Comparison of ENCODE assay signal across 30 cellular contexts in the genomic region with DNA sequence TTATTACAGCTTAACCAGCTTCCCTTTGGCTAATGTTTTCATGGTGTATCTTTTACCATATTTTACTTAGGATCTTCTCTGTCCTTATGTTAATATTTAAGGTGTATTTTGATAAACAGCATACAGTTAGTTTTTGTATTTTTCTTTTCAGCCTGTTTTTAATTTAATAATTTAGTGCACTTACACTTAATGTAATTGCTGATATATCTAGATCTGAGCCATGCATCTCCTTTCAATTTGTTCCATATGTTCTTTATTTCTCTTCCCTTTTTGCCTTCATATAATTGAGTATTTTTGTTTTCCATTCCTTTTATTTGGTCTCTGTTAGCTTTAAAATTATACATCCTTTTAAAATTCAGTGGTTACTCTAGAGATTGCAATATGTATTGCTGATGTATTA.
"Had no signal": no experiment of that assay in that cellular context is flagged by ENCODE, and none has a peak within 500 bp of the region (broad histone marks: within the 10 kb centered on the region; RNA-seq: fewer than 3 reads in every experiment).

No MANE protein-coding gene starts in this region.

- H3K4me1 Mint-ChIP-seq: activated CD4-positive, alpha-beta T cell treated with anti-CD3 and anti-CD28 coated beads, Interleukin-2, amount 10 ng/mL, durations not matched to agents 7 days and 5 days; activated naive CD8-positive, alpha-beta T cell treated with anti-CD3 and anti-CD28 coated beads for 36 hours; T-cell had no signal

- H3K27ac ChIP-seq: brain microvascular endothelial cell, SJCRH30, SK-N-MC had no signal

- ATAC-seq: activated CD4-positive, alpha-beta T cell treated with anti-CD3 and anti-CD28 coated beads for 36 hours; activated CD4-positive, CD25-positive, alpha-beta regulatory T cell treated with anti-CD3 and anti-CD28 coated beads, Interleukin-2, amount 50 U/mL, for 24 hours; activated CD8-positive, alpha-beta T cell treated with anti-CD3 and anti-CD28 coated beads, Interleukin-2, amount 10 ng/mL, durations not matched to agents 7 days and 5 days; Panc1; T-cell had no signal

- H3K27me3 Mint-ChIP-seq: activated CD4-positive, alpha-beta T cell treated with anti-CD3 and anti-CD28 coated beads for 36 hours; activated CD4-positive, alpha-beta T cell treated with anti-CD3 and anti-CD28 coated beads, Interleukin-2, amount 10 ng/mL, durations not matched to agents 7 days and 5 days; activated naive CD8-positive, alpha-beta T cell treated with anti-CD3 and anti-CD28 coated beads for 36 hours; activated T-cell treated with anti-CD3 and anti-CD28 coated beads, Interleukin-2, amount 50 U/mL, for 24 hours; T-cell had no signal

- H3K27ac Mint-ChIP-seq: activated CD4-positive, alpha-beta T cell treated with anti-CD3 and anti-CD28 coated beads for 36 hours; activated CD4-positive, alpha-beta T cell treated with anti-CD3 and anti-CD28 coated beads, Interleukin-2, amount 10 ng/mL, durations not matched to agents 7 days and 5 days; activated CD8-positive, alpha-beta T cell treated with anti-CD3 and anti-CD28 coated beads, Interleukin-2, amount 10 ng/mL, durations not matched to agents 7 days and 5 days; activated naive CD8-positive, alpha-beta T cell treated with anti-CD3 and anti-CD28 coated beads for 36 hours; activated T-cell treated with anti-CD3 and anti-CD28 coated beads, Interleukin-2, amount 50 U/mL, for 24 hours; T-cell had no signal

- H3K9me3 Mint-ChIP-seq: activated CD4-positive, alpha-beta T cell treated with anti-CD3 and anti-CD28 coated beads, Interleukin-2, amount 10 ng/mL, durations not matched to agents 7 days and 5 days; activated naive CD8-positive, alpha-beta T cell treated with anti-CD3 and anti-CD28 coated beads for 36 hours; activated T-cell treated with anti-CD3 and anti-CD28 coated beads, Interleukin-2, amount 50 U/mL, for 24 hours; T-cell had no signal

- H3K4me1 ChIP-seq: SJCRH30 had no signal

- H3K4me3 Mint-ChIP-seq: activated CD4-positive, alpha-beta T cell treated with anti-CD3 and anti-CD28 coated beads for 36 hours; activated CD4-positive, alpha-beta T cell treated with anti-CD3 and anti-CD28 coated beads, Interleukin-2, amount 10 ng/mL, durations not matched to agents 7 days and 5 days; activated CD8-positive, alpha-beta T cell treated with anti-CD3 and anti-CD28 coated beads, Interleukin-2, amount 10 ng/mL, durations not matched to agents 7 days and 5 days; activated naive CD8-positive, alpha-beta T cell treated with anti-CD3 and anti-CD28 coated beads for 36 hours; activated T-cell treated with anti-CD3 and anti-CD28 coated beads, Interleukin-2, amount 50 U/mL, for 24 hours; T-cell had no signal

- H3K27me3 ChIP-seq: brain microvascular endothelial cell, MG63, SJCRH30 had no signal

- DNase-seq: activated CD4-positive, alpha-beta T cell treated with anti-CD3 and anti-CD28 coated beads for 36 hours; activated CD4-positive, alpha-beta T cell treated with anti-CD3 and anti-CD28 coated beads, Interleukin-2, amount 10 ng/mL, durations not matched to agents 7 days and 5 days; activated CD4-positive, alpha-beta T cell treated with anti-CD3 and anti-CD28 coated beads, Interleukin-2, amount 50 U/mL, for 48 hours; activated CD8-positive, alpha-beta T cell treated with anti-CD3 and anti-CD28 coated beads, Interleukin-2, amount 10 ng/mL, durations not matched to agents 7 days and 5 days; activated effector memory CD4-positive, alpha-beta T cell treated with Interleukin-2 at 50 U/mL for 16 hours; activated naive CD4-positive, alpha-beta T cell treated with anti-CD3 and anti-CD28 coated beads, Interleukin-2, amount 50 U/mL, for 16 hours; activated naive CD8-positive, alpha-beta T cell treated with anti-CD3 and anti-CD28 coated beads for 36 hours; activated T-cell treated with anti-CD3 and anti-CD28 coated beads, Interleukin-2, amount 50 U/mL, for 24 hours; amniotic stem cell; aorta; brain microvascular endothelial cell; central memory CD4-positive, alpha-beta T cell; Kasumi-1; KG1; MG63; NCI-H1048; NCI-H1105 treated with DMSO at 0.1 percent for 48 hours; NCI-H1436; NCI-H1694 treated with DMSO at 0.1 percent for 48 hours; NCI-H2029; NCI-H345; NCI-H524 treated with DMSO at 0.1 percent for 48 hours; SHP77; SJCRH30; T-cell; T-helper 2 cell; T-helper 9 cell had no signal

- H3K4me3 ChIP-seq: MG63, SJCRH30, SK-N-MC had no signal

- H3K9me3 ChIP-seq: MG63, SJCRH30 had no signal
